In the genomic region with DNA sequence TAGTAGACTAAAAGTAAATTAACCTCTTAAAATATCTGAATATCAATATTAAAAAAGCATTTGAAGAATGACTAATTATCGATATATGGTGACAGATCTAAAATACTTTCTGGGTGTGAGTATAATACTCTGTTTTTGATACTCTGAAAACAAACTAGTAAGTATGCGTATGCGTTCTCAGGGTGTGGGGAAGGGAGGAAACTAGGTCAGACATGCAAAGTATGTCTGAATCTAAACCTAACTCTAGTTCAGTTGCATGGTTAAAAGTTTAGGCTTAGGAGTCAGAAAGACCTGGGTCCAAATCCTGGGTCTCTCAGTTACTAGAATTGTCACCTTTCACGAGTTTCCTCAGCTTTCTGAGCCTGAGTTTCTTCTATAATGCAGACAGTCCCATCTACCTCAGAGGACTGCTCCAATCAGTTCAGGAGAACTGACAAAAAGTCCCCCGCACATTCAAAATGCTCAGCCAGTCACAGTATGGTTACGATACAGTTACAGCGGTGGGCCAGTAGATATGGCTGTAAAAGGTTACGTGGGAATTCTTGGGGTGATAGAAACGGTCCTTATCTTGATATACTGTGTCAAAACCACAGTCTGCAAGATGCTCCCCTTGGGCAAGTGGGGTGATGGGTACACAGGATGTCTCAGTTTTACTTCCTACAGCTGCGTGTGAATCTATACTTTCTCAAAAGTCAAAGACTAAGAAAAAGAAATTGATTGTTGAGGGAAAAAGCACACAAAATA, we compare ENCODE assay signal across 12 cellular contexts. TPM values are rescaled to one million over a fixed set of nuclear protein-coding genes. Genes with fewer than 3 reads are reported as not detected.
DNase-seq lines count a peak whose midpoint lies in the region; ATAC-seq and TF ChIP-seq lines count a peak whose summit lies in the region.
"Had no signal": no experiment of that assay in that cellular context is flagged by ENCODE, and none has a peak within 500 bp of the region (broad histone marks: within the 10 kb centered on the region; RNA-seq: fewer than 3 reads in every experiment).

No MANE protein-coding gene starts in this region.

- H3K27me3 ChIP-seq in PC-9 (ENCODE audit: insufficient read depth, low read depth): no peaks in the 10 kb centered on the region
- no peaks in the 10 kb centered on the region for H3K27me3 ChIP-seq in GM23338 (ENCODE audit: insufficient read depth)
- H3K27me3 ChIP-seq: vagina had no signal

- H3K27ac ChIP-seq in PC-9 (no peak overlapping the region), GM23338 (ENCODE audit: low read depth) (no peak overlapping the region)
- H3K27ac ChIP-seq: vagina had no signal

- H3K27me3 Mint-ChIP-seq in activated CD8-positive, alpha-beta memory T cell treated with anti-CD3 and anti-CD28 coated beads, Interleukin-2, amount 10 ng/mL, durations not matched to agents 7 days and 5 days: no peaks in the 10 kb centered on the region
- H3K27me3 Mint-ChIP-seq in GM23338 (ENCODE audit: insufficient read depth, low read depth, poor library complexity): no peaks in the 10 kb centered on the region

- peak overlapping the region; percentile 56 for H3K4me3 Mint-ChIP-seq in activated CD8-positive, alpha-beta memory T cell treated with anti-CD3 and anti-CD28 coated beads, Interleukin-2, amount 10 ng/mL, durations not matched to agents 7 days and 5 days
- H3K4me3 Mint-ChIP-seq in GM23338: no peak overlapping the region

- no peak overlapping the region for H3K4me3 ChIP-seq in PC-9
- H3K4me3 ChIP-seq in GM23338: no peak overlapping the region
- H3K4me3 ChIP-seq: vagina had no signal

- H3K4me1 Mint-ChIP-seq in activated CD8-positive, alpha-beta memory T cell treated with anti-CD3 and anti-CD28 coated beads, Interleukin-2, amount 10 ng/mL, durations not matched to agents 7 days and 5 days: peaks cover 42% of the 10 kb centered on the region
- peaks cover 11% of the 10 kb centered on the region for H3K4me1 Mint-ChIP-seq in GM23338

- POLR2A ChIA-PET in PC-9 (lab: Charles Lee; ENCODE audit: unreplicated experiment): no interaction called here

- BruUV-seq in PC-9 (replicated peaks; lab: Mats Ljungman, UMichigan): no TSS peak

- H3K4me1 ChIP-seq in PC-9 (replicated peaks; ENCODE audit: insufficient read depth) (no peaks in the 10 kb centered on the region), GM23338 (ENCODE audit: insufficient read depth) (no peaks in the 10 kb centered on the region)
- H3K4me1 ChIP-seq: vagina had no signal

- no peak overlapping the region for H3K4me2 ChIP-seq in PC-9
- H3K4me2 ChIP-seq in GM23338: no peak overlapping the region

- CTCF ChIA-PET in activated CD8-positive, alpha-beta memory T cell treated with anti-CD3 and anti-CD28 coated beads, Interleukin-2, amount 10 ng/mL, durations not matched to agents 7 days and 5 days (lab: Charles Lee): interaction anchor here (3.0 kb wide), 1 partner anchor 12 kb away, joined by 12 read pairs; no protein-coding TSS in a partner anchor
- CTCF ChIA-PET in PC-9 (lab: Charles Lee): no interaction called here

- peaks cover 55% of the 10 kb centered on the region for H3K36me3 Mint-ChIP-seq in activated CD8-positive, alpha-beta memory T cell treated with anti-CD3 and anti-CD28 coated beads, Interleukin-2, amount 10 ng/mL, durations not matched to agents 7 days and 5 days
- H3K36me3 Mint-ChIP-seq in GM23338 (ENCODE audit: low read depth): no peaks in the 10 kb centered on the region

- ATAC-seq in GM18873 (IDR thresholded peaks at IDR 0.05; ENCODE audit: low FRiP score, unreplicated experiment) (peak; percentile 73), HG02885 (IDR thresholded peaks at IDR 0.05; ENCODE audit: poor library complexity, unreplicated experiment) (peak; percentile 77), GM23338 (no peak), left cardiac atrium (no peak)
- ATAC-seq in activated CD8-positive, alpha-beta memory T cell treated with anti-CD3 and anti-CD28 coated beads, Interleukin-2, amount 10 ng/mL, durations not matched to agents 7 days and 5 days: peak; percentile 65
- ATAC-seq: PC-3 had no signal

- DNase-seq in activated CD8-positive, alpha-beta memory T cell treated with anti-CD3 and anti-CD28 coated beads, Interleukin-2, amount 10 ng/mL, durations not matched to agents 7 days and 5 days: peak; percentile 79
- peak; percentile 23 to 41 for DNase-seq in stimulated activated CD4-positive, alpha-beta T cell treated with anti-CD3 and anti-CD28 coated beads, Interleukin-2, amount 100 ng/mL, for 48 hours
- DNase-seq in PC-9 (no peak), GM23338 (ENCODE audit: low spot score) (no peak), SHP77 (lab: John Stamatoyannopoulos, UW) (no peak), left cardiac atrium (no peak)
- DNase-seq: aorta, occipital lobe, PC-3 had no signal

- TF ChIP-seq CTCF in PC-9 (conservative IDR thresholded peaks at IDR 0.05): no peak
- TF ChIP-seq CTCF in GM23338 (conservative IDR thresholded peaks at IDR 0.05; ENCODE audit: low read depth in 2 of 2): no peak

- H3F3A ChIP-seq in PC-9 (ENCODE audit: insufficient read depth, low read depth): no peaks in the 10 kb centered on the region
- no peaks in the 10 kb centered on the region for H3F3A ChIP-seq in GM23338 (replicated peaks; ENCODE audit: low read depth)

- no peaks in the 10 kb centered on the region for H3K9me3 ChIP-seq in PC-9 (ENCODE audit: insufficient read depth, low read depth)
- H3K9me3 ChIP-seq: vagina had no signal

- no peak overlapping the region for H2AFZ ChIP-seq in PC-9
- no peak overlapping the region for H2AFZ ChIP-seq in GM23338

- H3K27ac Mint-ChIP-seq in activated CD8-positive, alpha-beta memory T cell treated with anti-CD3 and anti-CD28 coated beads, Interleukin-2, amount 10 ng/mL, durations not matched to agents 7 days and 5 days: peak overlapping the region; percentile 87
- no peak overlapping the region for H3K27ac Mint-ChIP-seq in GM23338

- H4K20me1 ChIP-seq in PC-9 (ENCODE audit: insufficient read depth): no peaks in the 10 kb centered on the region
- no peaks in the 10 kb centered on the region for H4K20me1 ChIP-seq in GM23338 (replicated peaks; ENCODE audit: insufficient read depth)

- intact Hi-C loops in PC-9 (cut with micrococcal nuclease; ENCODE audit: unreplicated experiment) (no loop called here), left cardiac atrium (cut with DNase I) (no loop called here)

- H3K36me3 ChIP-seq in PC-9 (ENCODE audit: low read depth) (no peaks in the 10 kb centered on the region), GM23338 (ENCODE audit: insufficient read depth) (no peaks in the 10 kb centered on the region)
- H3K36me3 ChIP-seq: vagina had no signal

- no peaks in the 10 kb centered on the region for H3K9me3 Mint-ChIP-seq in activated CD8-positive, alpha-beta memory T cell treated with anti-CD3 and anti-CD28 coated beads, Interleukin-2, amount 10 ng/mL, durations not matched to agents 7 days and 5 days (ENCODE audit: low read depth)
- H3K9me3 Mint-ChIP-seq in GM23338: no peaks in the 10 kb centered on the region

- no peaks in the 10 kb centered on the region for H3K79me2 ChIP-seq in PC-9 (ENCODE audit: low read depth)
- no peaks in the 10 kb centered on the region for H3K79me2 ChIP-seq in GM23338 (replicated peaks; ENCODE audit: insufficient read depth)

- H3K9me2 ChIP-seq in PC-9 (ENCODE audit: insufficient read depth): no peaks in the 10 kb centered on the region
- H3K9me2 ChIP-seq in GM23338 (ENCODE audit: insufficient read depth): no peaks in the 10 kb centered on the region

TF ChIP-seq in GM23338, 12 proteins besides CTCF, POLR2A, EP300 and RAD21 (continues in another document):
- TF ChIP-seq EZH2 (IDR thresholded peaks at IDR 0.05; ENCODE audit: low read depth, unreplicated experiment): no peak
- no peak for TF ChIP-seq ZNF114 (CRISPR knock-in tag; IDR thresholded peaks at IDR 0.05)
- TF ChIP-seq POLR2AphosphoS5 (IDR thresholded peaks at IDR 0.05; ENCODE audit: low read depth): no peak
- no peak for TF ChIP-seq ZNF331 (CRISPR knock-in tag; IDR thresholded peaks at IDR 0.05; ENCODE audit: low read depth)
- TF ChIP-seq, protein P1, sequence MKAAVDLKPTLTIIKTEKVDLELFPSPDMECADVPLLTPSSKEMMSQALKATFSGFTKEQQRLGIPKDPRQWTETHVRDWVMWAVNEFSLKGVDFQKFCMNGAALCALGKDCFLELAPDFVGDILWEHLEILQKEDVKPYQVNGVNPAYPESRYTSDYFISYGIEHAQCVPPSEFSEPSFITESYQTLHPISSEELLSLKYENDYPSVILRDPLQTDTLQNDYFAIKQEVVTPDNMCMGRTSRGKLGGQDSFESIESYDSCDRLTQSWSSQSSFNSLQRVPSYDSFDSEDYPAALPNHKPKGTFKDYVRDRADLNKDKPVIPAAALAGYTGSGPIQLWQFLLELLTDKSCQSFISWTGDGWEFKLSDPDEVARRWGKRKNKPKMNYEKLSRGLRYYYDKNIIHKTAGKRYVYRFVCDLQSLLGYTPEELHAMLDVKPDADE (IDR thresholded peaks at IDR 0.05): no peak
- no peak for TF ChIP-seq CREB1 (CRISPR knock-in tag; IDR thresholded peaks at IDR 0.05; ENCODE audit: low read depth)

RNA-seq across cellular contexts. Expression of a gene that starts 29.2 kb away (rescaled TPM):
- 10 to 100 TPM; 26.7 to 33.5 TPM for total RNA-seq in activated CD8-positive, alpha-beta memory T cell treated with anti-CD3 and anti-CD28 coated beads, Interleukin-2, amount 10 ng/mL, durations not matched to agents 7 days and 5 days
- 38.1 and 46.0 TPM in 2 replicates for total RNA-seq in PC-9 (2021)
- 38.7 and 44.4 TPM in 2 replicates for total RNA-seq in GM23338 (2014; rRNA removed; shearing (Covaris generic))
- 49.4 and 49.8 TPM in 2 replicates for polyA plus RNA-seq in GM23338 (2016; fragmentation: Nextera tagmentation; extraction: Ambion mirVana)
- 10 to 100 TPM; 28.3 to 33.7 TPM for total RNA-seq in left cardiac atrium

RNA-seq across cellular contexts. Expression of a gene that starts 29.3 kb away (rescaled TPM):
- total RNA-seq in activated CD8-positive, alpha-beta memory T cell treated with anti-CD3 and anti-CD28 coated beads, Interleukin-2, amount 10 ng/mL, durations not matched to agents 7 days and 5 days: 10 to 100 TPM; 22.2 to 26.0 TPM
- 37.5 and 43.6 TPM in 2 replicates for total RNA-seq in PC-9 (2021)
- 33.3 and 34.8 TPM in 2 replicates for total RNA-seq in GM23338 (2014; rRNA removed; shearing (Covaris generic))
- polyA plus RNA-seq in GM23338 (2016; fragmentation: Nextera tagmentation; extraction: Ambion mirVana): 113 and 115 TPM in 2 replicates
- 10 to 100 TPM; 23.1 to 23.7 TPM for total RNA-seq in left cardiac atrium

Comparison
In these comparisons a context has a peak if more than half of its experiments do, and no peak if none do; other contexts are left out.
1. ATAC-seq: peak in GM18873 (single experiment), HG02885 (single experiment) and activated CD8-positive, alpha-beta memory T cell treated with anti-CD3 and anti-CD28 coated beads, Interleukin-2, amount 10 ng/mL, durations not matched to agents 7 days and 5 days (single experiment); none in GM23338 (single experiment) and left cardiac atrium (0 of 2).
2. DNase-seq: peak in activated CD8-positive, alpha-beta memory T cell treated with anti-CD3 and anti-CD28 coated beads, Interleukin-2, amount 10 ng/mL, durations not matched to agents 7 days and 5 days (single experiment) and stimulated activated CD4-positive, alpha-beta T cell treated with anti-CD3 and anti-CD28 coated beads, Interleukin-2, amount 100 ng/mL, for 48 hours (2 of 2); none in PC-9 (0 of 2), GM23338 (single experiment), SHP77 (0 of 2) and left cardiac atrium (single experiment).